Comparison of ENCODE assay signal across 2 cellular contexts in the genomic region with DNA sequence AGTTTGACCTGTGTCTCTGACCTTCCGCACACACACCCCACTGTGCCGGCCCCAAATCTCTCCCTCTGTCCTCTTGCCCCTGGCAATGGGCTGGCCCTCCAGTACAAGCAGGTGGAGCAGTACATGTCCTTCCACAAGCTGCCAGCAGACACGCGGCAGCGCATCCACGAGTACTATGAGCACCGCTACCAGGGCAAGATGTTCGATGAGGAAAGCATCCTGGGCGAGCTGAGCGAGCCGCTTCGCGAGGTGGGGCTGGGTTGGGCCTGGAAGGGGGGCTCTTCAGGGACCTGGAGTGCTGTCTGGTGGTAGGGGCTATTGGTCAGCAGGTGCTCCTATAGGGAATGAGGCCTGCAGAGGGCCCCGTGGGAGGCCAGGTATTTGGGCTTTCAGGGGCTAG.
TF ChIP-seq lines count a peak whose summit lies in the region.

No MANE protein-coding gene starts in this region.

TF ChIP-seq in HepG2, 621 proteins besides CTCF, POLR2A, EP300 and RAD21:
- TF ChIP-seq, protein P1, sequence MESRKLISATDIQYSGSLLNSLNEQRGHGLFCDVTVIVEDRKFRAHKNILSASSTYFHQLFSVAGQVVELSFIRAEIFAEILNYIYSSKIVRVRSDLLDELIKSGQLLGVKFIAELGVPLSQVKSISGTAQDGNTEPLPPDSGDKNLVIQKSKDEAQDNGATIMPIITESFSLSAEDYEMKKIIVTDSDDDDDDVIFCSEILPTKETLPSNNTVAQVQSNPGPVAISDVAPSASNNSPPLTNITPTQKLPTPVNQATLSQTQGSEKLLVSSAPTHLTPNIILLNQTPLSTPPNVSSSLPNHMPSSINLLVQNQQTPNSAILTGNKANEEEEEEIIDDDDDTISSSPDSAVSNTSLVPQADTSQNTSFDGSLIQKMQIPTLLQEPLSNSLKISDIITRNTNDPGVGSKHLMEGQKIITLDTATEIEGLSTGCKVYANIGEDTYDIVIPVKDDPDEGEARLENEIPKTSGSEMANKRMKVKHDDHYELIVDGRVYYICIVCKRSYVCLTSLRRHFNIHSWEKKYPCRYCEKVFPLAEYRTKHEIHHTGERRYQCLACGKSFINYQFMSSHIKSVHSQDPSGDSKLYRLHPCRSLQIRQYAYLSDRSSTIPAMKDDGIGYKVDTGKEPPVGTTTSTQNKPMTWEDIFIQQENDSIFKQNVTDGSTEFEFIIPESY (CRISPR knock-in tag; IDR thresholded peaks at IDR 0.05) = peak; percentile 86
- no peak for TF ChIP-seq EHMT2 (IDR thresholded peaks at IDR 0.05; ENCODE audit: borderline replicate concordance, low read depth, low read length)
- TF ChIP-seq ISX (CRISPR knock-in tag; conservative IDR thresholded peaks at IDR 0.05) = no peak

TF ChIP-seq in GM23338, 12 proteins besides CTCF, POLR2A, EP300 and RAD21:
- no peak for TF ChIP-seq NANOG (IDR thresholded peaks at IDR 0.05; ENCODE audit: borderline replicate concordance)
- TF ChIP-seq STAT1 (IDR thresholded peaks at IDR 0.05; ENCODE audit: unreplicated experiment) = no peak
- TF ChIP-seq, protein P2, sequence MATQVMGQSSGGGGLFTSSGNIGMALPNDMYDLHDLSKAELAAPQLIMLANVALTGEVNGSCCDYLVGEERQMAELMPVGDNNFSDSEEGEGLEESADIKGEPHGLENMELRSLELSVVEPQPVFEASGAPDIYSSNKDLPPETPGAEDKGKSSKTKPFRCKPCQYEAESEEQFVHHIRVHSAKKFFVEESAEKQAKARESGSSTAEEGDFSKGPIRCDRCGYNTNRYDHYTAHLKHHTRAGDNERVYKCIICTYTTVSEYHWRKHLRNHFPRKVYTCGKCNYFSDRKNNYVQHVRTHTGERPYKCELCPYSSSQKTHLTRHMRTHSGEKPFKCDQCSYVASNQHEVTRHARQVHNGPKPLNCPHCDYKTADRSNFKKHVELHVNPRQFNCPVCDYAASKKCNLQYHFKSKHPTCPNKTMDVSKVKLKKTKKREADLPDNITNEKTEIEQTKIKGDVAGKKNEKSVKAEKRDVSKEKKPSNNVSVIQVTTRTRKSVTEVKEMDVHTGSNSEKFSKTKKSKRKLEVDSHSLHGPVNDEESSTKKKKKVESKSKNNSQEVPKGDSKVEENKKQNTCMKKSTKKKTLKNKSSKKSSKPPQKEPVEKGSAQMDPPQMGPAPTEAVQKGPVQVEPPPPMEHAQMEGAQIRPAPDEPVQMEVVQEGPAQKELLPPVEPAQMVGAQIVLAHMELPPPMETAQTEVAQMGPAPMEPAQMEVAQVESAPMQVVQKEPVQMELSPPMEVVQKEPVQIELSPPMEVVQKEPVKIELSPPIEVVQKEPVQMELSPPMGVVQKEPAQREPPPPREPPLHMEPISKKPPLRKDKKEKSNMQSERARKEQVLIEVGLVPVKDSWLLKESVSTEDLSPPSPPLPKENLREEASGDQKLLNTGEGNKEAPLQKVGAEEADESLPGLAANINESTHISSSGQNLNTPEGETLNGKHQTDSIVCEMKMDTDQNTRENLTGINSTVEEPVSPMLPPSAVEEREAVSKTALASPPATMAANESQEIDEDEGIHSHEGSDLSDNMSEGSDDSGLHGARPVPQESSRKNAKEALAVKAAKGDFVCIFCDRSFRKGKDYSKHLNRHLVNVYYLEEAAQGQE (IDR thresholded peaks at IDR 0.05; ENCODE audit: unreplicated experiment) = no peak
